15 cellular contexts compared by ENCODE assay signal in the genomic region with DNA sequence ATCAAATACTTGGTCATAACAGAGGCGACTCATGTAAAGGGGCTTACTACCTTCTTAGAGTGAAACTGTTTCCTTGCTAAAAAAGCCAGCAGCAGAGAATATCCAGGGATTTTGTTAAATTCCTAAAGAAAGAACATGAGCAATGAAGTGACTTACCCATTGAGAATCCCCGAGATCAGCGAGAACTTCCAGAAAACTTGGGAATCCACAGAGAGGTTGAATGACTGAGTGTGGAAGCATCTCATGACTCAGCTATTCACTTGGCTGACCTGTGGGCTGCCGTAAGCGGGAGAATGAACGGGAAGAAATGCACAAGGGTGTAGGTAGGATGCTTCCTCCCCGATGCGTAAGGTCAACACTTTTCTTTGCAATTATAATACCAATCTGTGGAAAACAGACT.
DNase-seq lines count a peak whose midpoint lies in the region; ATAC-seq, FAIRE-seq and TF ChIP-seq lines count a peak whose summit lies in the region.
"Had no signal": no experiment of that assay in that cellular context is flagged by ENCODE, and none has a peak within 500 bp of the region (broad histone marks: within the 10 kb centered on the region; RNA-seq: fewer than 3 reads in every experiment).

No MANE protein-coding gene starts in this region.

- no TSS peak for BruUV-seq in HepG2 (replicated peaks; lab: Mats Ljungman, UMichigan)

- H3K36me3 ChIP-seq in adipocyte (ENCODE audit: control insufficient read depth, insufficient read depth, low read length, severe bottlenecking) (no peaks in the 10 kb centered on the region), hepatocyte (replicated peaks; ENCODE audit: insufficient read depth, low read depth) (no peaks in the 10 kb centered on the region), HepG2 (replicated peaks in 1 of 2; ENCODE audit: control insufficient read depth in 1 of 2, insufficient read depth in 2 of 2, low read length in 2 of 2) (no peaks in the 10 kb centered on the region)

- H3K4me1 ChIP-seq in adipocyte (ENCODE audit: control insufficient read depth, insufficient read depth, low read length), result peaks cover 6% of the 10 kb centered on the region
- H3K4me1 ChIP-seq in hepatocyte (ENCODE audit: insufficient read depth), result no peaks in the 10 kb centered on the region
- H3K4me1 ChIP-seq in HepG2 (ENCODE audit: insufficient read depth, low read length), result no peaks in the 10 kb centered on the region

- H3K4me2 ChIP-seq in hepatocyte (no peak overlapping the region), HepG2 (ENCODE audit: low read depth, low read length) (no peak overlapping the region)

- POLR2A ChIA-PET in HepG2 (lab: Yijun Ruan, JAX), result no interaction called here

- H3K27me3 Mint-ChIP-seq in activated T-helper 1 cell treated with anti-CD3 and anti-CD28 coated beads, Interleukin-12 subunit alpha, Interleukin-12 subunit beta, Interleukin-2, Interleukin-4 antibody, amounts not matched to agents 30 ng/mL and 10 ng/mL and 1 ng/mL, durations not matched to agents 14 hours and 24 hours and 36 hours (ENCODE audit: insufficient read depth), result peaks cover 2% of the 10 kb centered on the region
- H3K27me3 Mint-ChIP-seq: effector memory CD8-positive, alpha-beta T cell had no signal

- in situ Hi-C loops in G401 (cut with HindIII; ENCODE audit: low sequenced_read_pairs), result no loop called here
- in situ Hi-C loops in HepG2 (cut with HindIII; ENCODE audit: extremely low pct_ligation_motif_present, low pct_unique_long_range_greater_than_20kb), result no loop called here

- CTCF ChIA-PET in HepG2 (lab: Yijun Ruan, JAX; ENCODE audit: low intra/inter-chr PET ratio, low total read pairs), result no interaction called here

- peak; percentile 37 for DNase-seq in AG08396 (ENCODE audit: low spot score)
- DNase-seq in HK-2 (ENCODE audit: unreplicated experiment), result peak; percentile 29
- DNase-seq in adipocyte (ENCODE audit: low read depth), result no peak
- peak; percentile 18 for DNase-seq in hepatocyte (ENCODE audit: low spot score)
- no peak for DNase-seq in activated T-helper 1 cell treated with anti-CD3 and anti-CD28 coated beads, Interleukin-12 subunit alpha, Interleukin-12 subunit beta, Interleukin-2, Interleukin-4 antibody, amounts not matched to agents 30 ng/mL and 10 ng/mL and 1 ng/mL, durations not matched to agents 14 hours and 24 hours and 36 hours (ENCODE audit: low spot score)
- no peak for DNase-seq in G401 (ENCODE audit: low spot score)
- DNase-seq in HepG2 (ENCODE audit: low spot score), result no peak
- DNase-seq: activated CD8-positive, alpha-beta memory T cell treated with anti-CD3 and anti-CD28 coated beads, Interleukin-2, amount 50 U/mL, for 4 hours; effector memory CD8-positive, alpha-beta T cell; NCI-H2227 treated with DMSO at 0.1 percent for 48 hours; stimulated activated CD4-positive, alpha-beta T cell treated with anti-CD3 and anti-CD28 coated beads, Interleukin-1b, Interleukin-23, amount 100 ng/mL, for 48 hours had no signal

- intact Hi-C loops in activated T-helper 1 cell treated with anti-CD3 and anti-CD28 coated beads, Interleukin-12 subunit alpha, Interleukin-12 subunit beta, Interleukin-2, Interleukin-4 antibody, amounts not matched to agents 30 ng/mL and 10 ng/mL and 1 ng/mL, durations not matched to agents 14 hours and 24 hours and 36 hours (cut with micrococcal nuclease), result loop anchor here (10.0 kb wide), 1 partner anchor 1070 kb away; a partner anchor contains a TSS
- intact Hi-C loops in HepG2 (cut with micrococcal nuclease; ENCODE audit: unreplicated experiment), result no loop called here

- H2AFZ ChIP-seq in hepatocyte (no peak overlapping the region), HepG2 (ENCODE audit: low read length) (no peak overlapping the region)

- H3K27ac ChIP-seq in hepatocyte, result no peak overlapping the region
- no peak overlapping the region for H3K27ac ChIP-seq in HepG2 (ENCODE audit: extremely low read length, insufficient read depth, low read length)
- H3K27ac ChIP-seq: C4-2B had no signal

- no peak overlapping the region for H3K9ac ChIP-seq in adipocyte (ENCODE audit: low read length)
- no peak overlapping the region for H3K9ac ChIP-seq in HepG2 (ENCODE audit: insufficient read depth, low read depth, low read length)

- no peak for TF ChIP-seq RAD21 in HepG2 (CRISPR knock-in tag; IDR thresholded peaks at IDR 0.05)

- no peak for ATAC-seq in GM18909 (IDR thresholded peaks at IDR 0.05; ENCODE audit: poor library complexity, unreplicated experiment)
- ATAC-seq in HepG2, result no peak
- ATAC-seq: effector memory CD8-positive, alpha-beta T cell; stimulated activated effector memory CD8-positive, alpha-beta T cell treated with anti-CD3 and anti-CD28 coated beads, Interleukin-12 subunit alpha, Interleukin-12 subunit beta, amount 100 ng/mL, for 72 hours; WTC11 had no signal

- 79% methylated on average over 8 of the region's 8 CpGs for WGBS in hepatocyte (ENCODE audit: low lambda C conversion rate, missing lambda C conversion rate)
- WGBS in HepG2 (ENCODE audit: low lambda C conversion rate), result 2% methylated on average over 8 of the region's 8 CpGs

- no peak overlapping the region for H3K27ac Mint-ChIP-seq in activated T-helper 1 cell treated with anti-CD3 and anti-CD28 coated beads, Interleukin-12 subunit alpha, Interleukin-12 subunit beta, Interleukin-2, Interleukin-4 antibody, amounts not matched to agents 30 ng/mL and 10 ng/mL and 1 ng/mL, durations not matched to agents 14 hours and 24 hours and 36 hours
- H3K27ac Mint-ChIP-seq: stimulated activated effector memory CD8-positive, alpha-beta T cell treated with anti-CD3 and anti-CD28 coated beads, Interleukin-12 subunit alpha, Interleukin-12 subunit beta, amount 100 ng/mL, for 72 hours; WTC11 had no signal

- H3K9me2 ChIP-seq in hepatocyte (replicated peaks; ENCODE audit: insufficient read depth), result no peaks in the 10 kb centered on the region

- H3K4me3 ChIP-seq in adipocyte (ENCODE audit: low read length) (peak overlapping the region; percentile 15), hepatocyte (no peak overlapping the region), HepG2 (replicated peaks in 1 of 3; ENCODE audit: insufficient read depth in 1 of 3, low read depth in 2 of 3, low read length in 3 of 3) (no peak overlapping the region)

- no peak for TF ChIP-seq EP300 in HepG2 (IDR thresholded peaks at IDR 0.05; ENCODE audit: low read depth in 2 of 2, low read length in 2 of 2)
- no peak for TF ChIP-seq EP300 in HepG2 (CRISPR knock-in tag; IDR thresholded peaks at IDR 0.05; ENCODE audit: borderline replicate concordance)

- H3K79me2 ChIP-seq in hepatocyte (no peaks in the 10 kb centered on the region), HepG2 (ENCODE audit: insufficient read depth, low read length) (no peaks in the 10 kb centered on the region)

- H3K9me3 ChIP-seq in adipocyte (ENCODE audit: control insufficient read depth, low read length) (no peaks in the 10 kb centered on the region), hepatocyte (ENCODE audit: low read depth) (no peaks in the 10 kb centered on the region), HepG2 (ENCODE audit: low read length) (no peaks in the 10 kb centered on the region)

- TF ChIP-seq POLR2A in HepG2 (IDR thresholded peaks at IDR 0.05; ENCODE audit: insufficient read depth in 1 of 2, low read depth in 2 of 2, low read length in 2 of 2), result no peak

- H3K36me3 Mint-ChIP-seq in activated T-helper 1 cell treated with anti-CD3 and anti-CD28 coated beads, Interleukin-12 subunit alpha, Interleukin-12 subunit beta, Interleukin-2, Interleukin-4 antibody, amounts not matched to agents 30 ng/mL and 10 ng/mL and 1 ng/mL, durations not matched to agents 14 hours and 24 hours and 36 hours (ENCODE audit: low read depth), result peaks cover 13% of the 10 kb centered on the region
- H3K36me3 Mint-ChIP-seq: stimulated activated effector memory CD8-positive, alpha-beta T cell treated with anti-CD3 and anti-CD28 coated beads, Interleukin-12 subunit alpha, Interleukin-12 subunit beta, amount 100 ng/mL, for 72 hours; WTC11 had no signal

- no peak overlapping the region for H3K4me3 Mint-ChIP-seq in activated T-helper 1 cell treated with anti-CD3 and anti-CD28 coated beads, Interleukin-12 subunit alpha, Interleukin-12 subunit beta, Interleukin-2, Interleukin-4 antibody, amounts not matched to agents 30 ng/mL and 10 ng/mL and 1 ng/mL, durations not matched to agents 14 hours and 24 hours and 36 hours
- H3K4me3 Mint-ChIP-seq: stimulated activated effector memory CD8-positive, alpha-beta T cell treated with anti-CD3 and anti-CD28 coated beads, Interleukin-12 subunit alpha, Interleukin-12 subunit beta, amount 100 ng/mL, for 72 hours; WTC11 had no signal

- H3K4me1 Mint-ChIP-seq in activated T-helper 1 cell treated with anti-CD3 and anti-CD28 coated beads, Interleukin-12 subunit alpha, Interleukin-12 subunit beta, Interleukin-2, Interleukin-4 antibody, amounts not matched to agents 30 ng/mL and 10 ng/mL and 1 ng/mL, durations not matched to agents 14 hours and 24 hours and 36 hours (ENCODE audit: low read depth), result peaks cover 61% of the 10 kb centered on the region
- H3K4me1 Mint-ChIP-seq: WTC11 had no signal

- H4K20me1 ChIP-seq in hepatocyte (ENCODE audit: insufficient read depth, poor library complexity, severe bottlenecking), result no peaks in the 10 kb centered on the region
- no peaks in the 10 kb centered on the region for H4K20me1 ChIP-seq in HepG2 (ENCODE audit: insufficient read depth, low read length)

- no peaks in the 10 kb centered on the region for H3K9me3 Mint-ChIP-seq in activated T-helper 1 cell treated with anti-CD3 and anti-CD28 coated beads, Interleukin-12 subunit alpha, Interleukin-12 subunit beta, Interleukin-2, Interleukin-4 antibody, amounts not matched to agents 30 ng/mL and 10 ng/mL and 1 ng/mL, durations not matched to agents 14 hours and 24 hours and 36 hours
- H3K9me3 Mint-ChIP-seq: effector memory CD8-positive, alpha-beta T cell; stimulated activated effector memory CD8-positive, alpha-beta T cell treated with anti-CD3 and anti-CD28 coated beads, Interleukin-12 subunit alpha, Interleukin-12 subunit beta, amount 100 ng/mL, for 72 hours; WTC11 had no signal

- no peaks in the 10 kb centered on the region for H3K27me3 ChIP-seq in adipocyte (replicated peaks; ENCODE audit: control insufficient read depth, insufficient read depth, low read length)
- peaks cover 29% of the 10 kb centered on the region for H3K27me3 ChIP-seq in hepatocyte
- H3K27me3 ChIP-seq in HepG2 (ENCODE audit: control insufficient read depth in 1 of 2, insufficient read depth in 2 of 2, low read length in 2 of 2), result peaks cover 4 to 39% of the 10 kb centered on the region in 2 experiments

- FAIRE-seq in HepG2 (lab: Jason Lieb, UNC), result no peak

- no peak for TF ChIP-seq CTCF in hepatocyte (IDR thresholded peaks at IDR 0.05; ENCODE audit: poor library complexity)
- no peak for TF ChIP-seq CTCF in HepG2 (CRISPR knock-in tag; IDR thresholded peaks at IDR 0.05)

TF ChIP-seq in HepG2, 621 proteins besides CTCF, POLR2A, EP300 and RAD21:
- TF ChIP-seq NFATC3 (CRISPR knock-in tag; IDR thresholded peaks at IDR 0.05) (no peak), MAFK (conservative IDR thresholded peaks at IDR 0.05 in 1 of 2, IDR thresholded peaks at IDR 0.05 in 1 of 2; ENCODE audit: low read length in 2 of 2) (peak in 1 of 2 experiments; percentile 24; a peak in 1 of 4 replicates)

Comparison
In these comparisons a context has a peak if more than half of its experiments do, and no peak if none do; other contexts are left out.
1. DNase-seq: peak in AG08396 (single experiment), HK-2 (single experiment) and hepatocyte (single experiment); none in adipocyte (single experiment), activated T-helper 1 cell treated with anti-CD3 and anti-CD28 coated beads, Interleukin-12 subunit alpha, Interleukin-12 subunit beta, Interleukin-2, Interleukin-4 antibody, amounts not matched to agents 30 ng/mL and 10 ng/mL and 1 ng/mL, durations not matched to agents 14 hours and 24 hours and 36 hours (single experiment), G401 (single experiment) and HepG2 (single experiment).